In genomic region chr15:55992769-55993110, GRCh38 we compare ENCODE assay signal across 8 cellular contexts. TPM values are rescaled to one million over a fixed set of nuclear protein-coding genes. Genes with fewer than 3 reads are reported as not detected.
DNase-seq lines count a peak whose midpoint lies in the region; FAIRE-seq and TF ChIP-seq lines count a peak whose summit lies in the region.

No MANE protein-coding gene starts in this region.

- no peak overlapping the region for H4K91ac ChIP-seq in H1 (replicated peaks; ENCODE audit: insufficient read length, low read length)

- no peak for TF ChIP-seq CTCF in H1 (IDR thresholded peaks at IDR 0.05; ENCODE audit: control extremely low read depth in 1 of 3, insufficient read depth in 1 of 3, low read depth in 1 of 3, low read length in 3 of 3)
- no peak for TF ChIP-seq CTCF in neural cell (IDR thresholded peaks at IDR 0.05; ENCODE audit: poor library complexity, severe bottlenecking)

- H3K18ac ChIP-seq in H1 (ENCODE audit: extremely low read depth, low read length), result no peak overlapping the region

- H3K79me2 ChIP-seq in H1 (ENCODE audit: control insufficient read depth in 1 of 2, insufficient read depth in 2 of 2, low read length in 2 of 2), result no peaks in the 10 kb centered on the region
- no peaks in the 10 kb centered on the region for H3K79me2 ChIP-seq in neural cell (replicated peaks; ENCODE audit: insufficient read depth, low read length)

- no peak overlapping the region for H2BK120ac ChIP-seq in H1 (replicated peaks; ENCODE audit: low read depth, low read length)

- no peak overlapping the region for H3K56ac ChIP-seq in H1 (replicated peaks; ENCODE audit: insufficient read length, low read depth, low read length)

- no peak overlapping the region for H3K23ac ChIP-seq in H1 (ENCODE audit: insufficient read length)

- no peak overlapping the region for H3K4ac ChIP-seq in H1 (replicated peaks; ENCODE audit: insufficient read length, low read depth, low read length)

- H3K36me3 ChIP-seq in BLaER1 (0 out of 2 replicates have a peak, but pooled peaks cover 5% of the 10 kb centered on the region), H1 (ENCODE audit: control insufficient read depth in 2 of 4, insufficient read depth in 4 of 4, low read length in 3 of 4) (no peaks in the 10 kb centered on the region), neural cell (ENCODE audit: insufficient read depth, low read length) (no peaks in the 10 kb centered on the region)

- no peak for FAIRE-seq in H1 (lab: Jason Lieb, UNC)
- no peak for FAIRE-seq in RCC 7860 (lab: Jason Lieb, UNC)

- no peak for TF ChIP-seq POLR2A in H1 (IDR thresholded peaks at IDR 0.05; ENCODE audit: control extremely low read depth in 1 of 2, low read depth in 2 of 2, low read length in 2 of 2)

- H3K9ac ChIP-seq in BLaER1 (peak overlapping the region; percentile 83), H1 (replicated peaks in 1 of 4; ENCODE audit: extremely low read depth in 1 of 4, low read depth in 3 of 4, low read length in 3 of 4) (peak overlapping the region in 1 of 4 experiments; percentile 65; a peak in 1 of 7 replicates), neural cell (ENCODE audit: low read length) (peak overlapping the region; percentile 61)

- POLR2A ChIA-PET in H1 (lab: Charles Lee; ENCODE audit: partially characterized antibody), result no interaction called here

- no peak overlapping the region for H2AK5ac ChIP-seq in H1 (ENCODE audit: low read depth, low read length)

- DNase-seq in NAMALWA (ENCODE audit: low spot score) (peak; percentile 4), H1 (ENCODE audit: low read depth in 1 of 2, low spot score in 2 of 2) (no peak), NCI-H2081 (lab: John Stamatoyannopoulos, UW) (no peak), RCC 7860 (ENCODE audit: low spot score) (no peak), SKM-1 (lab: John Stamatoyannopoulos, UW; ENCODE audit: unreplicated experiment) (no peak), HK-2 (ENCODE audit: unreplicated experiment) (no peak)

- H3K4me3 ChIP-seq in BLaER1 (peak overlapping the region; percentile 82), H1 (ENCODE audit: extremely low read depth in 1 of 4, insufficient read depth in 2 of 4, low read depth in 3 of 4, low read length in 4 of 4) (peak overlapping the region; percentile 71 to 84 (median 82)), neural cell (ENCODE audit: low read length) (peak overlapping the region; percentile 84)

- no peak for TF ChIP-seq RAD21 in H1 (IDR thresholded peaks at IDR 0.05 in 1 of 2, conservative IDR thresholded peaks at IDR 0.05 in 1 of 2; ENCODE audit: low read depth in 2 of 2, low read length in 2 of 2)
- TF ChIP-seq RAD21 in neural cell (conservative IDR thresholded peaks at IDR 0.05), result no peak

- no peak overlapping the region for H2BK5ac ChIP-seq in H1 (ENCODE audit: low read depth, low read length)

- peak overlapping the region; percentile 6; the same call in 1 of the 2 replicates for H2AFZ ChIP-seq in H1 (ENCODE audit: low read length)
- H2AFZ ChIP-seq in neural cell (ENCODE audit: low read depth, low read length), result no peak overlapping the region

- WGBS in H1 (ENCODE audit: extremely low coverage in 1 of 2, insufficient coverage in 1 of 2, insufficient read length in 1 of 2, insufficient replicate concordance in 2 of 2, low coverage in 1 of 2, low lambda C conversion rate in 2 of 2, missing lambda C conversion rate in 1 of 2), 2 experiments, result 16% methylated on average over 9 of the region's 9 CpGs; no CpG with 5 or more reads in 1 of the 2 experiments

- no peaks in the 10 kb centered on the region for H3K9me3 ChIP-seq in BLaER1
- H3K9me3 ChIP-seq in H1 (ENCODE audit: insufficient read depth in 2 of 2, low read depth in 1 of 2, low read length in 1 of 2), result no peaks in the 10 kb centered on the region
- H3K9me3 ChIP-seq in neural cell (ENCODE audit: low read length), result no peaks in the 10 kb centered on the region

- no peaks in the 10 kb centered on the region for H3F3A ChIP-seq in neural cell (ENCODE audit: insufficient read depth, low read length, poor library complexity, severe bottlenecking)

- H4K20me1 ChIP-seq in BLaER1 (peaks cover 12% of the 10 kb centered on the region; the same call in 1 of the 2 replicates), H1 (replicated peaks in 1 of 2; ENCODE audit: control insufficient read depth in 1 of 2, insufficient read depth in 2 of 2, low read length in 2 of 2) (no peaks in the 10 kb centered on the region), neural cell (ENCODE audit: insufficient read depth) (no peaks in the 10 kb centered on the region)

- CTCF ChIA-PET in H1 (lab: Charles Lee; ENCODE audit: partially characterized antibody), result interaction anchor here (1.0 to 1.6 kb wide), 4 partner anchors 9 to 62 kb away, joined by 3 to 5 read pairs (median 4); no protein-coding TSS in a partner anchor

- no peak for TF ChIP-seq EP300 in H1 (IDR thresholded peaks at IDR 0.05; ENCODE audit: borderline replicate concordance in 1 of 2, low read depth in 2 of 2, low read length in 2 of 2)
- TF ChIP-seq EP300 in neural cell (conservative IDR thresholded peaks at IDR 0.05; ENCODE audit: poor library complexity, severe bottlenecking), result no peak

- H4K5ac ChIP-seq in H1 (ENCODE audit: insufficient read length, low read depth, low read length), result no peak overlapping the region

- no peak overlapping the region for H2BK20ac ChIP-seq in H1 (ENCODE audit: low read length)

- H3K14ac ChIP-seq in H1 (ENCODE audit: insufficient read length), result no peak overlapping the region

- peaks cover 3% of the 10 kb centered on the region; the same call in 1 of the 2 replicates for H3K23me2 ChIP-seq in H1 (ENCODE audit: low read depth, low read length)

- H2BK12ac ChIP-seq in H1 (ENCODE audit: low read depth, low read length), result no peak overlapping the region

- H3K27me3 ChIP-seq in BLaER1 (no peaks in the 10 kb centered on the region), H1 (replicated peaks in 1 of 4; ENCODE audit: control insufficient read depth in 3 of 4, extremely low read depth in 1 of 4, insufficient read depth in 3 of 4, low read length in 3 of 4) (peaks cover 0 to 10% (median 4%) of the 10 kb centered on the region in 4 experiments; a peak in 2 of 7 replicates), neural cell (ENCODE audit: insufficient read depth, low read depth, low read length) (no peaks in the 10 kb centered on the region)

- H3K27ac ChIP-seq in BLaER1, result peak overlapping the region; percentile 81
- H3K27ac ChIP-seq in H1 (ENCODE audit: low read depth, low read length), result no peak overlapping the region
- no peak overlapping the region for H3K27ac ChIP-seq in neural cell (ENCODE audit: low read length)

- H3K9me2 ChIP-seq in neural cell (ENCODE audit: insufficient read depth, low read length), result no peaks in the 10 kb centered on the region

- H3K4me2 ChIP-seq in BLaER1 (peak overlapping the region; percentile 80), H1 (ENCODE audit: insufficient read depth in 1 of 2, low read depth in 2 of 2, low read length in 2 of 2) (peak overlapping the region; percentile 69 to 71), neural cell (ENCODE audit: low read length) (peak overlapping the region; percentile 29)

- H2BK15ac ChIP-seq in H1 (ENCODE audit: low read length), result no peak overlapping the region

- H3K4me1 ChIP-seq in BLaER1 (peaks cover 21% of the 10 kb centered on the region), H1 (replicated peaks in 1 of 4; ENCODE audit: control insufficient read depth in 3 of 4, insufficient read depth in 4 of 4, low read length in 3 of 4) (no peaks in the 10 kb centered on the region)

- H4K8ac ChIP-seq in H1 (ENCODE audit: extremely low read depth, insufficient read depth, low read length), result no peak overlapping the region

- no peaks in the 10 kb centered on the region for H3K79me1 ChIP-seq in H1 (ENCODE audit: low read depth, low read length)

TF ChIP-seq in H1, 55 proteins besides CTCF, POLR2A, EP300 and RAD21 (continues in another document):
- TF ChIP-seq CBX5 (IDR thresholded peaks at IDR 0.05; ENCODE audit: low read depth, low read length) (no peak), TAF7 (optimal IDR thresholded peaks at IDR 0.05; ENCODE audit: borderline replicate concordance, low read depth, low read length) (no peak), HDAC6 (IDR thresholded peaks at IDR 0.05; ENCODE audit: low read depth, low read length) (no peak), POLR2AphosphoS5 (IDR thresholded peaks at IDR 0.05; ENCODE audit: low read depth, low read length) (no peak), POU5F1 (IDR thresholded peaks at IDR 0.05; ENCODE audit: low read depth, low read length) (no peak), CHD1 (IDR thresholded peaks at IDR 0.05; ENCODE audit: low read depth, low read length) (no peak), ATF3 (IDR thresholded peaks at IDR 0.05; ENCODE audit: insufficient read depth, low read depth, low read length) (no peak)

TF ChIP-seq in neural cell, 6 proteins besides CTCF, POLR2A, EP300 and RAD21 (continues in another document):
- no peak for TF ChIP-seq SMC3 (conservative IDR thresholded peaks at IDR 0.05; ENCODE audit: poor library complexity)
- TF ChIP-seq POLR2AphosphoS5 (IDR thresholded peaks at IDR 0.05), result no peak

RNA-seq across cellular contexts. Expression of gene NEDD4, which starts 0.7 kb away (rescaled TPM):
- total RNA-seq in H1 (2021; fragmentation: NEBNext Ultra II Directional; extraction: Animal tissue kit (Norgen Biotek cat#: 25700)), result 3.9 and 5.2 TPM in 2 replicates
- polyA plus RNA-seq in H1 (2011; rRNA removed) (0.85 and 0.95 TPM in 2 replicates), neural cell (1.6 and 1.8 TPM in 2 replicates)
- 1.7 TPM for polyA plus RNA-seq in H1 (2011; cell fraction: cytosol; rRNA removed)
- 1.4 TPM for polyA plus RNA-seq in H1 (2011; cell fraction: nucleus; rRNA removed)
- 1.2 to 1.8 TPM (median 1.4 TPM) in 4 replicates for polyA plus RNA-seq in H1 (2012, experiment 1 of 2)
- 0.07 TPM for polyA plus RNA-seq in H1 (2012, experiment 2 of 2)
- 4.4 TPM for polyA plus RNA-seq in H1 (2013, experiment 1 of 2)
- 3.9 TPM for polyA plus RNA-seq in H1 (2013, experiment 2 of 2)
- polyA minus RNA-seq in H1 (2011; rRNA and poly(A)+ RNA removed), result 2.8 and 4.0 TPM in 2 replicates
- 1.7 TPM for polyA minus RNA-seq in H1 (2011; cell fraction: cytosol; rRNA and poly(A)+ RNA removed)
- polyA minus RNA-seq in H1 (2011; cell fraction: nucleus; rRNA and poly(A)+ RNA removed), result 5.5 TPM
- 1.2 and 2.3 TPM in 2 replicates for polyA minus RNA-seq in neural cell

Comparison
In these comparisons a context has a peak if more than half of its experiments do, and no peak if none do; other contexts are left out.
1. H3K4me2 ChIP-seq: peak in every context shown above with its lines; median percentile 80 in BLaER1; 70 in H1; 29 in neural cell.